In genomic region chr6:157443066-157443800, GRCh38 we compare ENCODE assay signal across 9 cellular contexts.
DNase-seq lines count a peak whose midpoint lies in the region; ATAC-seq lines count a peak whose summit lies in the region.
"Had no signal": no experiment of that assay in that cellular context is flagged by ENCODE, and none has a peak within 500 bp of the region (broad histone marks: within the 10 kb centered on the region; RNA-seq: fewer than 3 reads in every experiment).

No MANE protein-coding gene starts in this region.

- no peak overlapping the region for H2AK5ac ChIP-seq in neuronal stem cell (ENCODE audit: low read depth, low read length)

- H3K36me3 ChIP-seq in neuronal stem cell (replicated peaks in 1 of 2; ENCODE audit: control insufficient read depth in 2 of 2, insufficient read depth in 2 of 2, low read length in 2 of 2) (no peaks in the 10 kb centered on the region), MG63 (no peaks in the 10 kb centered on the region)

- H4K91ac ChIP-seq in neuronal stem cell (ENCODE audit: low read depth, low read length, poor library complexity) = no peak overlapping the region

- H3K27me3 ChIP-seq in neuronal stem cell (ENCODE audit: control insufficient read depth in 3 of 3, insufficient read depth in 3 of 3, low read depth in 1 of 3, low read length in 3 of 3) (no peaks in the 10 kb centered on the region), MG63 (no peaks in the 10 kb centered on the region)

- no peaks in the 10 kb centered on the region for H3K27me3 Mint-ChIP-seq in activated T-helper 17 cell treated with anti-CD3 and anti-CD28 coated beads, Interleukin-2, amount 50 U/mL, for 72 hours

- H3K4ac ChIP-seq in neuronal stem cell (ENCODE audit: low read length) = no peak overlapping the region

- H3K27ac Mint-ChIP-seq in activated T-helper 17 cell treated with anti-CD3 and anti-CD28 coated beads, Interleukin-2, amount 50 U/mL, for 72 hours = peak overlapping the region; percentile 94

- H3K18ac ChIP-seq in neuronal stem cell (ENCODE audit: low read length) = no peak overlapping the region

- no peaks in the 10 kb centered on the region for H3K9me3 ChIP-seq in neuronal stem cell (replicated peaks in 1 of 2; ENCODE audit: control insufficient read depth in 2 of 2, insufficient read depth in 1 of 2, low read depth in 1 of 2, low read length in 2 of 2)
- H3K9me3 ChIP-seq in MG63 = no peaks in the 10 kb centered on the region

- H3K27ac ChIP-seq in neuronal stem cell (replicated peaks; ENCODE audit: low read length) = no peak overlapping the region

- H3K23ac ChIP-seq in neuronal stem cell (ENCODE audit: low read depth, low read length, poor library complexity) = no peak overlapping the region

- no peak overlapping the region for H2BK120ac ChIP-seq in neuronal stem cell (ENCODE audit: low read depth, low read length)

- H4K8ac ChIP-seq in neuronal stem cell (ENCODE audit: low read depth, low read length) = no peak overlapping the region

- H3K4me1 Mint-ChIP-seq in activated T-helper 17 cell treated with anti-CD3 and anti-CD28 coated beads, Interleukin-2, amount 50 U/mL, for 72 hours = peaks cover 11% of the 10 kb centered on the region

- H3K9ac ChIP-seq in neuronal stem cell (ENCODE audit: low read depth, low read length, poor library complexity) = no peak overlapping the region

- no peak overlapping the region for H3K14ac ChIP-seq in neuronal stem cell (ENCODE audit: low read length)

- H3K9me3 Mint-ChIP-seq in activated T-helper 17 cell treated with anti-CD3 and anti-CD28 coated beads, Interleukin-2, amount 50 U/mL, for 72 hours = peaks cover 5% of the 10 kb centered on the region

- peak overlapping the region; percentile 49 for H3K4me3 Mint-ChIP-seq in activated T-helper 17 cell treated with anti-CD3 and anti-CD28 coated beads, Interleukin-2, amount 50 U/mL, for 72 hours

- no peak overlapping the region for H2BK5ac ChIP-seq in neuronal stem cell (ENCODE audit: low read length)

- peak; percentile 72 for DNase-seq in AG08395 (ENCODE audit: low spot score)
- DNase-seq in NCI-H2029 (lab: John Stamatoyannopoulos, UW) = no peak
- no peak for DNase-seq in neuronal stem cell (ENCODE audit: low spot score)
- no peak for DNase-seq in OCI-M2 (lab: John Stamatoyannopoulos, UW; ENCODE audit: unreplicated experiment)
- DNase-seq in MG63 = no peak
- DNase-seq: SHP77 had no signal

- H3K4me3 ChIP-seq in neuronal stem cell (ENCODE audit: low read length in 2 of 2) = no peak overlapping the region
- no peak overlapping the region for H3K4me3 ChIP-seq in MG63

- H3K4me1 ChIP-seq in neuronal stem cell (ENCODE audit: control insufficient read depth in 2 of 2, insufficient read depth in 1 of 2, low read depth in 1 of 2, low read length in 2 of 2) = no peaks in the 10 kb centered on the region

- WGBS in neuronal stem cell (ENCODE audit: extremely low coverage in 2 of 2, insufficient read length in 2 of 2, insufficient replicate concordance in 1 of 2), 2 donors = no CpG with 5 or more reads among the region's 6 CpGs

- peaks cover 2% of the 10 kb centered on the region for H3K79me1 ChIP-seq in neuronal stem cell (ENCODE audit: low read depth, low read length)

- ATAC-seq in GM19043 (IDR thresholded peaks at IDR 0.05; ENCODE audit: low read depth, unreplicated experiment) = peak; percentile 88
- ATAC-seq in HG03095 (IDR thresholded peaks at IDR 0.05; ENCODE audit: unreplicated experiment) = peak; percentile 81
- ATAC-seq in activated T-helper 17 cell treated with anti-CD3 and anti-CD28 coated beads, Interleukin-2, amount 50 U/mL, for 72 hours (replicated peaks) = peak; percentile 88

- H2BK15ac ChIP-seq in neuronal stem cell (ENCODE audit: low read length) = no peak overlapping the region

- no peak overlapping the region for H3K4me2 ChIP-seq in neuronal stem cell (ENCODE audit: insufficient read depth, low read length, poor library complexity, severe bottlenecking)

- no peak overlapping the region for H2AFZ ChIP-seq in neuronal stem cell (ENCODE audit: low read length)

- no peak overlapping the region for H2BK12ac ChIP-seq in neuronal stem cell (ENCODE audit: low read length)

- peaks cover 8% of the 10 kb centered on the region for H3K36me3 Mint-ChIP-seq in activated T-helper 17 cell treated with anti-CD3 and anti-CD28 coated beads, Interleukin-2, amount 50 U/mL, for 72 hours (ENCODE audit: low read depth)
